8 cellular contexts compared by ENCODE assay signal in genomic region chr2:186256540-186256939, GRCh38.
A peak's percentile ranks its signal among the peaks of the same experiment; 100 is the strongest.
DNase-seq lines count a peak whose midpoint lies in the region; ATAC-seq and TF ChIP-seq lines count a peak whose summit lies in the region.

No MANE protein-coding gene starts in this region.

- no peaks in the 10 kb centered on the region for H3K4me1 Mint-ChIP-seq in nephron progenitor cell
- H3K4me1 Mint-ChIP-seq in natural killer cell = no peaks in the 10 kb centered on the region

- no peak overlapping the region for H3K27ac Mint-ChIP-seq in nephron progenitor cell
- no peak overlapping the region for H3K27ac Mint-ChIP-seq in natural killer cell

- intact Hi-C loops in dorsolateral prefrontal cortex (cut with DNase I) = no loop called here
- intact Hi-C loops in natural killer cell (cut with micrococcal nuclease) = no loop called here

- ATAC-seq in HG03354 (IDR thresholded peaks at IDR 0.05; ENCODE audit: poor library complexity, severe bottlenecking, unreplicated experiment) (peak; percentile 79), natural killer cell (no peak), HG02623 (IDR thresholded peaks at IDR 0.05; ENCODE audit: unreplicated experiment) (no peak)

- H3K27me3 Mint-ChIP-seq in nephron progenitor cell (ENCODE audit: low read depth, poor library complexity) = no peaks in the 10 kb centered on the region
- H3K27me3 Mint-ChIP-seq in natural killer cell (ENCODE audit: low read depth in 2 of 2) = no peaks in the 10 kb centered on the region

- H3K4me3 ChIP-seq in dorsolateral prefrontal cortex = no peak overlapping the region

- H3K27me3 ChIP-seq in dorsolateral prefrontal cortex = no peaks in the 10 kb centered on the region

- TF ChIP-seq CTCF in dorsolateral prefrontal cortex (IDR thresholded peaks at IDR 0.05 in 54 of 56, conservative IDR thresholded peaks at IDR 0.05 in 2 of 56; ENCODE audit: low read depth in 1 of 56, partially characterized antibody in 56 of 56) = peak in 55 of 56 donors; percentile 37 to 80 (median 62)
- peak; percentile 40 for TF ChIP-seq CTCF in nephron progenitor cell (IDR thresholded peaks at IDR 0.05)
- no peak for TF ChIP-seq CTCF in natural killer cell (IDR thresholded peaks at IDR 0.05)

- H3K4me3 Mint-ChIP-seq in nephron progenitor cell = no peak overlapping the region
- no peak overlapping the region for H3K4me3 Mint-ChIP-seq in natural killer cell

- H3K36me3 Mint-ChIP-seq in nephron progenitor cell (ENCODE audit: low read depth) (no peaks in the 10 kb centered on the region), natural killer cell (no peaks in the 10 kb centered on the region)

- peak; percentile 62 for DNase-seq in NCI-H510A treated with DMSO at 0.1 percent for 48 hours (lab: John Stamatoyannopoulos, UW)
- DNase-seq in NCI-H510A (lab: John Stamatoyannopoulos, UW) = no peak
- DNase-seq in NCI-H748 (lab: John Stamatoyannopoulos, UW; ENCODE audit: unreplicated experiment) = peak; percentile 88
- no peak for DNase-seq in dorsolateral prefrontal cortex
- no peak for DNase-seq in nephron progenitor cell
- no peak for DNase-seq in natural killer cell

- H3K27ac ChIP-seq in dorsolateral prefrontal cortex = no peak overlapping the region

- H3K9me3 Mint-ChIP-seq in nephron progenitor cell = peaks cover 8% of the 10 kb centered on the region
- H3K9me3 Mint-ChIP-seq in natural killer cell = peaks cover 2 to 3% of the 10 kb centered on the region in 2 donors

Comparison
In these comparisons a context has a peak if more than half of its experiments do, and no peak if none do; other contexts are left out.
1. DNase-seq: peak in NCI-H510A treated with DMSO at 0.1 percent for 48 hours (single experiment) and NCI-H748 (single experiment); none in NCI-H510A (single experiment), dorsolateral prefrontal cortex (0 of 10), nephron progenitor cell (single experiment) and natural killer cell (single experiment).